In the genomic region with DNA sequence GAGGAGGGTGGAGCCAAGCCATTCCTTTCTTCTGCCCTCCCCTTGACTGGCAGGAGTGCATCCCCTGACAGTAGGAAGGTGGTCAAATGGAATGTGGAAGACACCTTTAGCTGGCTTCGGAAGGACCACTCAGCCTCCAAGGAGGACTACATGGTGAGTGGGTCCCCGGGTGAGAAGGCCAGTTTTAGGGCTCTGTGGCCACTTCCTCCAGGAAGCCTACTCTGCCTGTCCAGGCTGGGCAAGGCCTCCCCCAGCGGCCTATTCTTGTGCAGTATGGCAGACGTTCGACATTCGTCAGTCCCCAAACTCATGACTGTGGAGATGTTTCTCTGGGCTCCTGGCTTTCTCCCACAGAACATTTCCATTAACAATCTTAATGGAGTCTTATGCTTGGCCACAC, we compare ENCODE assay signal across 21 cellular contexts. TPM values are rescaled to one million over a fixed set of nuclear protein-coding genes. Genes with fewer than 3 reads are reported as not detected.
A peak's percentile ranks its signal among the peaks of the same experiment; 100 is the strongest.
DNase-seq lines count a peak whose midpoint lies in the region; ATAC-seq and TF ChIP-seq lines count a peak whose summit lies in the region.
"Had no signal": no experiment of that assay in that cellular context is flagged by ENCODE, and none has a peak within 500 bp of the region (broad histone marks: within the 10 kb centered on the region; RNA-seq: fewer than 3 reads in every experiment).

No MANE protein-coding gene starts in this region.

- POLR2A ChIA-PET in RWPE1 (lab: Yijun Ruan, JAX; ENCODE audit: low non-redundant PET): interaction anchor here (2.3 kb wide), 1 partner anchor 9 kb away, joined by 17 read pairs; a partner anchor contains a TSS

- H3K27me3 ChIP-seq in body of pancreas (no peaks in the 10 kb centered on the region), skeletal muscle tissue (ENCODE audit: control insufficient read depth in 3 of 3, insufficient read depth in 3 of 3, low read length in 3 of 3) (no peaks in the 10 kb centered on the region)
- H3K27me3 ChIP-seq: BLaER1, thyroid gland had no signal

- H3K9me3 Mint-ChIP-seq in activated T-cell treated with anti-CD3 and anti-CD28 coated beads, Interleukin-2, amount 50 U/mL, for 24 hours: no peaks in the 10 kb centered on the region
- no peaks in the 10 kb centered on the region for H3K9me3 Mint-ChIP-seq in T-helper 2 cell treated with Interferon-gamma antibody and Interleukin-4, amounts not matched to agents 5 μg/mL and 100 μg/mL, for 36 hours

- H3K27ac Mint-ChIP-seq in activated T-cell treated with anti-CD3 and anti-CD28 coated beads, Interleukin-2, amount 50 U/mL, for 24 hours: peak overlapping the region; percentile 89
- H3K27ac Mint-ChIP-seq in T-helper 2 cell treated with Interferon-gamma antibody and Interleukin-4, amounts not matched to agents 5 μg/mL and 100 μg/mL, for 36 hours: no peak overlapping the region

- H3K36me3 Mint-ChIP-seq in activated T-cell treated with anti-CD3 and anti-CD28 coated beads, Interleukin-2, amount 50 U/mL, for 24 hours (ENCODE audit: low read depth): peaks cover 85% of the 10 kb centered on the region
- H3K36me3 Mint-ChIP-seq in T-helper 2 cell treated with Interferon-gamma antibody and Interleukin-4, amounts not matched to agents 5 μg/mL and 100 μg/mL, for 36 hours (ENCODE audit: low read depth): peaks cover 52% of the 10 kb centered on the region

- no peak for TF ChIP-seq POLR2A in body of pancreas (IDR thresholded peaks at IDR 0.05)

- H3K9ac ChIP-seq in skeletal muscle tissue (ENCODE audit: low read depth in 1 of 3, low read length in 3 of 3): no peak overlapping the region
- H3K9ac ChIP-seq: BLaER1, KMS-11 had no signal

- no peak overlapping the region for H3K4me3 ChIP-seq in body of pancreas
- no peak overlapping the region for H3K4me3 ChIP-seq in skeletal muscle tissue (ENCODE audit: low read length in 3 of 3)
- H3K4me3 ChIP-seq: BLaER1, thyroid gland had no signal

- ATAC-seq in body of pancreas: no peak

- no peak for TF ChIP-seq CTCF in RWPE1 (conservative IDR thresholded peaks at IDR 0.05; ENCODE audit: low read depth)
- no peak for TF ChIP-seq CTCF in body of pancreas (IDR thresholded peaks at IDR 0.05)

- H3K27me3 Mint-ChIP-seq in activated T-cell treated with anti-CD3 and anti-CD28 coated beads, Interleukin-2, amount 50 U/mL, for 24 hours: no peaks in the 10 kb centered on the region
- no peaks in the 10 kb centered on the region for H3K27me3 Mint-ChIP-seq in T-helper 2 cell treated with Interferon-gamma antibody and Interleukin-4, amounts not matched to agents 5 μg/mL and 100 μg/mL, for 36 hours (ENCODE audit: low read depth)

- no peak for DNase-seq in activated T-cell treated with anti-CD3 and anti-CD28 coated beads, Interleukin-2, amount 50 U/mL, for 24 hours
- no peak for DNase-seq in activated T-cell treated with anti-CD3 and anti-CD28 coated beads for 4 hours
- DNase-seq in RWPE1 (ENCODE audit: low spot score): no peak
- DNase-seq in body of pancreas: no peak
- no peak for DNase-seq in NCI-H748 treated with DMSO at 0.1 percent for 48 hours (lab: John Stamatoyannopoulos, UW)
- no peak for DNase-seq in NCI-H2029 (lab: John Stamatoyannopoulos, UW)
- DNase-seq in T-helper 2 cell treated with Interferon-gamma antibody and Interleukin-4, amounts not matched to agents 5 μg/mL and 100 μg/mL, for 36 hours (ENCODE audit: low spot score): no peak
- DNase-seq: activated gamma-delta T cell; Calu3; cerebellar nuclear complex; effector CD8-positive, alpha-beta T cell; kidney glomerular epithelial cell; NCI-H1694 treated with DMSO at 0.1 percent for 48 hours; NCI-H774; SIG-M5; small intestine; stimulated activated naive CD4-positive, alpha-beta T cell; thyroid gland had no signal

- no peak overlapping the region for H3K4me3 Mint-ChIP-seq in activated T-cell treated with anti-CD3 and anti-CD28 coated beads, Interleukin-2, amount 50 U/mL, for 24 hours
- no peak overlapping the region for H3K4me3 Mint-ChIP-seq in T-helper 2 cell treated with Interferon-gamma antibody and Interleukin-4, amounts not matched to agents 5 μg/mL and 100 μg/mL, for 36 hours

- H3K9me3 ChIP-seq in body of pancreas: no peaks in the 10 kb centered on the region
- H3K9me3 ChIP-seq in skeletal muscle tissue (ENCODE audit: control insufficient read depth in 3 of 3, low read length in 3 of 3): no peaks in the 10 kb centered on the region
- H3K9me3 ChIP-seq: BLaER1, thyroid gland had no signal

- H3K27ac ChIP-seq in RWPE1: peak overlapping the region; percentile 80
- H3K27ac ChIP-seq in body of pancreas: peak overlapping the region; percentile 71 to 84 (median 80)
- peak overlapping the region; percentile 28 for H3K27ac ChIP-seq in skeletal muscle tissue (ENCODE audit: low read depth, low read length)
- H3K27ac ChIP-seq: BLaER1, KMS-11, thyroid gland had no signal

- peaks cover 0 to 41% of the 10 kb centered on the region in 2 donors for H3K36me3 ChIP-seq in body of pancreas (replicated peaks in 1 of 2; ENCODE audit: insufficient read depth in 1 of 2, low read depth in 2 of 2)
- H3K36me3 ChIP-seq in skeletal muscle tissue (ENCODE audit: control insufficient read depth in 3 of 3, insufficient read depth in 3 of 3, low read length in 3 of 3): peaks cover 87 to 94% (median 93%) of the 10 kb centered on the region in 3 donors

- peaks cover 35% of the 10 kb centered on the region for H3K4me1 Mint-ChIP-seq in activated T-cell treated with anti-CD3 and anti-CD28 coated beads, Interleukin-2, amount 50 U/mL, for 24 hours (ENCODE audit: low read depth)
- no peaks in the 10 kb centered on the region for H3K4me1 Mint-ChIP-seq in T-helper 2 cell treated with Interferon-gamma antibody and Interleukin-4, amounts not matched to agents 5 μg/mL and 100 μg/mL, for 36 hours (ENCODE audit: low read depth)

- intact Hi-C loops in body of pancreas (cut with DNase I): no loop called here

- CTCF ChIA-PET in RWPE1 (lab: Yijun Ruan, JAX): interaction anchor here (0.6 to 1.1 kb wide), 2 partner anchors 26 to 62 kb away, joined by 3 read pairs; no protein-coding TSS in a partner anchor

- peaks cover 34% of the 10 kb centered on the region for H3K4me1 ChIP-seq in body of pancreas
- peaks cover 11 to 46% (median 24%) of the 10 kb centered on the region in 3 donors for H3K4me1 ChIP-seq in skeletal muscle tissue (ENCODE audit: control insufficient read depth in 3 of 3, insufficient read depth in 3 of 3, low read length in 3 of 3)
- H3K4me1 ChIP-seq: thyroid gland had no signal

- 92 to 100% methylated on average over 4 to 6 of the region's 6 CpGs for WGBS in body of pancreas, 2 donors

RNA-seq across cellular contexts. Expression of a gene that starts 9.1 kb away (rescaled TPM):
- 10 to 100 TPM; 20.2 to 28.7 TPM for total RNA-seq in body of pancreas
- 7.3 TPM for total RNA-seq in skeletal muscle tissue

RNA-seq across cellular contexts. Expression of a gene that starts 28.4 kb away (rescaled TPM):
- 10 to 100 TPM; 21.8 to 41.9 TPM for total RNA-seq in body of pancreas
- total RNA-seq in skeletal muscle tissue: 6.3 TPM

RNA-seq across cellular contexts. Expression of a gene that starts 31.7 kb away (rescaled TPM):
- 100 to 1,000 TPM; 109 to 198 TPM for total RNA-seq in body of pancreas
- 38.1 TPM for total RNA-seq in skeletal muscle tissue

RNA-seq across cellular contexts. Expression of a gene that starts 52.5 kb away (rescaled TPM):
- total RNA-seq in body of pancreas (10 to 100 TPM; 41.0 to 43.8 TPM), skeletal muscle tissue (23.0 TPM)

RNA-seq across cellular contexts. Expression of a gene that starts 52.6 kb away (rescaled TPM):
- total RNA-seq in body of pancreas: 1 to 10 TPM; 3.3 to 5.2 TPM
- 13.0 TPM for total RNA-seq in skeletal muscle tissue

Comparison
In these comparisons a context has a peak if more than half of its experiments do, and no peak if none do; other contexts are left out.
1. H3K27ac ChIP-seq: peak in every context shown above with its lines; median percentile 80 in RWPE1; 80 in body of pancreas; 28 in skeletal muscle tissue.